ENCODE assay signal across 8 cellular contexts in genomic region chr19:869245-870177, GRCh38. TPM values are rescaled to one million over a fixed set of nuclear protein-coding genes. Genes with fewer than 3 reads are reported as not detected.
A peak's percentile ranks its signal among the peaks of the same experiment; 100 is the strongest.
DNase-seq lines count a peak whose midpoint lies in the region; TF ChIP-seq lines count a peak whose summit lies in the region.

No MANE protein-coding gene starts in this region.

- no peak overlapping the region for H3K4me3 Mint-ChIP-seq in progenitor cell of endocrine pancreas (ENCODE audit: low read depth)

- TF ChIP-seq CTCF in stomach (IDR thresholded peaks at IDR 0.05) (no peak), progenitor cell of endocrine pancreas (IDR thresholded peaks at IDR 0.05; ENCODE audit: unreplicated experiment) (no peak)

- TF ChIP-seq EP300 in stomach (IDR thresholded peaks at IDR 0.05), result no peak

- peaks cover 12 to 52% (median 33%) of the 10 kb centered on the region in 4 donors for H3K4me1 ChIP-seq in stomach

- CTCF ChIA-PET in HEK293T (lab: Yijun Ruan, JAX), result no interaction called here

- no peaks in the 10 kb centered on the region for H3K9me3 ChIP-seq in stomach

- H3K4me1 Mint-ChIP-seq in progenitor cell of endocrine pancreas (ENCODE audit: low read depth), result peaks cover 1% of the 10 kb centered on the region

- 67 to 77% (median 69%) methylated on average over 26 to 29 of the region's 29 CpGs for WGBS in stomach, 5 donors

- H3K27ac ChIP-seq in stomach, result peak overlapping the region; percentile 58 to 90 (median 84)

- peaks cover 18% of the 10 kb centered on the region for H3K36me3 Mint-ChIP-seq in progenitor cell of endocrine pancreas (ENCODE audit: insufficient read depth)

- DNase-seq in HEK293T (ENCODE audit: extremely low spot score) (no peak), amniotic stem cell (lab: John Stamatoyannopoulos, UW) (peak; percentile 90), hepatic stellate cell (ENCODE audit: low spot score) (peak; percentile 86), stomach (no peak), progenitor cell of endocrine pancreas (ENCODE audit: low spot score, unreplicated experiment) (no peak), NCI-H82 (lab: John Stamatoyannopoulos, UW) (no peak)
- DNase-seq in stimulated activated naive CD4-positive, alpha-beta T cell (lab: John Stamatoyannopoulos, UW), result no peak
- no peak for DNase-seq in central memory CD4-positive, alpha-beta T cell

- TF ChIP-seq POLR2A in stomach (IDR thresholded peaks at IDR 0.05), result no peak

- no peaks in the 10 kb centered on the region for H3K27me3 ChIP-seq in stomach

- H3K9me3 Mint-ChIP-seq in progenitor cell of endocrine pancreas (ENCODE audit: low read depth), result no peaks in the 10 kb centered on the region

- H3K36me3 ChIP-seq in stomach, result peaks cover 16 to 67% (median 59%) of the 10 kb centered on the region in 4 donors

- H3K27ac Mint-ChIP-seq in progenitor cell of endocrine pancreas, result no peak overlapping the region

- H3K4me3 ChIP-seq in stomach, result no peak overlapping the region

- intact Hi-C loops in stomach (cut with DNase I; ENCODE audit: low total_unique reads), result loop anchor here (5.0 kb wide), 1 partner anchor 48 kb away; the partner anchor contains the start of gene KISS1R

- H3K27me3 Mint-ChIP-seq in progenitor cell of endocrine pancreas, result no peaks in the 10 kb centered on the region

- POLR2A ChIA-PET in HEK293T (lab: Yijun Ruan, JAX), result no interaction called here

TF ChIP-seq in HEK293T, 16 proteins besides CTCF, POLR2A, EP300 and RAD21:
- TF ChIP-seq L3MBTL2 (conservative IDR thresholded peaks at IDR 0.05) (no peak), HDGF (IDR thresholded peaks at IDR 0.05; ENCODE audit: borderline replicate concordance) (0 out of 2 replicates have a peak, but pooled peaks have one; percentile 30)

RNA-seq across cellular contexts. Expression of gene CFD, which starts 10.0 kb away (rescaled TPM):
- total RNA-seq in stomach (1,000 to 10,000 TPM in 1 of 5 donors, 100 to 1,000 TPM in 3, 10 to 100 TPM in 1; 36.6 to 1,275 (median 118) TPM), progenitor cell of endocrine pancreas (1.1 and 1.3 TPM in 2 replicates)
- polyA plus RNA-seq in stomach, result 100 to 1,000 TPM in 2 of 3 donors, 10 to 100 TPM in 1; 48.7 to 204 (median 140) TPM

RNA-seq across cellular contexts. Expression of gene ELANE, which starts 17.4 kb away (rescaled TPM):
- total RNA-seq in stomach (10 to 100 TPM in 1 of 5 donors, 1 to 10 TPM in 1, not detected in 3; 2.9 to 10.5 TPM), progenitor cell of endocrine pancreas (not detected in 2 replicates)
- polyA plus RNA-seq in stomach, result 1 to 10 TPM in 2 of 3 donors, not detected in 1; 1.1 to 3.4 TPM

RNA-seq across cellular contexts. Expression of gene MED16, which starts 23.5 kb away (rescaled TPM):
- total RNA-seq in stomach (100 to 1,000 TPM in 2 of 5 donors, 10 to 100 TPM in 3; 16.7 to 126 (median 82.1) TPM), progenitor cell of endocrine pancreas (87.2 and 91.7 TPM in 2 replicates)
- polyA plus RNA-seq in stomach, result 10 to 100 TPM; 49.0 to 74.0 (median 54.7) TPM

RNA-seq across cellular contexts. Expression of gene RNU6-9, which starts 23.8 kb away (rescaled TPM):
- not detected for total RNA-seq in stomach
- polyA plus RNA-seq in stomach, result not detected
- not detected in 2 replicates for total RNA-seq in progenitor cell of endocrine pancreas

RNA-seq across cellular contexts. Expression of gene PRTN3, which starts 28.7 kb away (rescaled TPM):
- total RNA-seq in stomach (1 to 10 TPM in 1 of 5 donors, not detected in 4; 2.6 TPM), progenitor cell of endocrine pancreas (not detected in 2 replicates)
- under 1 TPM in 1 of 3 donors, not detected in 2; 0.15 TPM for polyA plus RNA-seq in stomach

Comparison
In these comparisons a context has a peak if more than half of its experiments do, and no peak if none do; other contexts are left out.
1. DNase-seq: peak in amniotic stem cell (single experiment) and hepatic stellate cell (single experiment); none in HEK293T (single experiment), stomach (single experiment), stimulated activated naive CD4-positive, alpha-beta T cell (0 of 6), progenitor cell of endocrine pancreas (single experiment), central memory CD4-positive, alpha-beta T cell (single experiment) and NCI-H82 (single experiment).
2. RNA of gene CFD, which starts 10.0 kb away (total RNA-seq): 36.6 to 1,275 TPM in stomach; 1.1 to 1.3 TPM in progenitor cell of endocrine pancreas; every median in the first group is over 10 times any median in the second.